In the genomic region with DNA sequence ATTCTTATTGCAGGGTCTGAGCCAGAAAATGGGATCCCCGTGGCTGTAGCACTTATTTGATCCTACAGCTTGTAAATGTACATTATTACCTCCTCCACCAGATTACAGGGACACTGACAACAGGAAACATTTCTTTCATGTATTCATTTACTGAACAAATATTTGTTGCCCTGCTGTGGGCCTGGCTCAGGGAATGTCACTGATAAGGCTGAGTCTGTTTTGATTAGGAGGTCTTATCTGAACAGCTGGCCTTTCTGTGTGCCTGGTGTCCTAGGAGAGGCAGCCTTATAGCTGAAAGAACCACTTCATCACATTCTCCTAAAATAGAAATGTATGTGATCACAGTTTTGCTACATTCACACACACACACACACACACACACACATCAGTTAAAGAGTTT, we compare ENCODE assay signal across 1 cellular context.
A peak's percentile ranks its signal among the peaks of the same experiment; 100 is the strongest.
TF ChIP-seq lines count a peak whose summit lies in the region.

No MANE protein-coding gene starts in this region.

TF ChIP-seq in HepG2, 621 proteins besides CTCF, POLR2A, EP300 and RAD21 (continued from another document and continues in another):
- no peak for TF ChIP-seq SUZ12 (IDR thresholded peaks at IDR 0.05; ENCODE audit: low read depth, low read length)
- TF ChIP-seq, protein P1, sequence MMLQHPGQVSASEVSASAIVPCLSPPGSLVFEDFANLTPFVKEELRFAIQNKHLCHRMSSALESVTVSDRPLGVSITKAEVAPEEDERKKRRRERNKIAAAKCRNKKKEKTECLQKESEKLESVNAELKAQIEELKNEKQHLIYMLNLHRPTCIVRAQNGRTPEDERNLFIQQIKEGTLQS (CRISPR knock-in tag; IDR thresholded peaks at IDR 0.05) = no peak
- TF ChIP-seq ZFY (CRISPR knock-in tag; IDR thresholded peaks at IDR 0.05) = no peak
- peak; percentile 5; the same call in 1 of the 2 replicates for TF ChIP-seq TBX3 (IDR thresholded peaks at IDR 0.05; ENCODE audit: borderline replicate concordance)
- no peak for TF ChIP-seq ARHGAP35 (CRISPR knock-in tag; IDR thresholded peaks at IDR 0.05; ENCODE audit: borderline replicate concordance)
- TF ChIP-seq, protein P2, sequence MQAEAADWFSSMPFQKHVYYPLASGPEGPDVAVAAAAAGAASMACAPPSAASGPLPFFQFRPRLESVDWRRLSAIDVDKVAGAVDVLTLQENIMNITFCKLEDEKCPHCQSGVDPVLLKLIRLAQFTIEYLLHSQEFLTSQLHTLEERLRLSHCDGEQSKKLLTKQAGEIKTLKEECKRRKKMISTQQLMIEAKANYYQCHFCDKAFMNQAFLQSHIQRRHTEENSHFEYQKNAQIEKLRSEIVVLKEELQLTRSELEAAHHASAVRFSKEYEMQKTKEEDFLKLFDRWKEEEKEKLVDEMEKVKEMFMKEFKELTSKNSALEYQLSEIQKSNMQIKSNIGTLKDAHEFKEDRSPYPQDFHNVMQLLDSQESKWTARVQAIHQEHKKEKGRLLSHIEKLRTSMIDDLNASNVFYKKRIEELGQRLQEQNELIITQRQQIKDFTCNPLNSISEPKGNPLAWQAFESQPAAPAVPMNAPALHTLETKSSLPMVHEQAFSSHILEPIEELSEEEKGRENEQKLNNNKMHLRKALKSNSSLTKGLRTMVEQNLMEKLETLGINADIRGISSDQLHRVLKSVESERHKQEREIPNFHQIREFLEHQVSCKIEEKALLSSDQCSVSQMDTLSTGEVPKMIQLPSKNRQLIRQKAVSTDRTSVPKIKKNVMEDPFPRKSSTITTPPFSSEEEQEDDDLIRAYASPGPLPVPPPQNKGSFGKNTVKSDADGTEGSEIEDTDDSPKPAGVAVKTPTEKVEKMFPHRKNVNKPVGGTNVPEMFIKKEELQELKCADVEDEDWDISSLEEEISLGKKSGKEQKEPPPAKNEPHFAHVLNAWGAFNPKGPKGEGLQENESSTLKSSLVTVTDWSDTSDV (CRISPR knock-in tag; IDR thresholded peaks at IDR 0.05) = no peak
- no peak for TF ChIP-seq MEIS2 (CRISPR knock-in tag; IDR thresholded peaks at IDR 0.05)
- TF ChIP-seq PTBP1 (IDR thresholded peaks at IDR 0.05; ENCODE audit: low read depth, low read length, poor library complexity, severe bottlenecking) = no peak
- peak; percentile 80; the same call in 1 of the 2 replicates for TF ChIP-seq FOXJ3 (CRISPR knock-in tag; IDR thresholded peaks at IDR 0.05; ENCODE audit: borderline replicate concordance)
- TF ChIP-seq, protein P3, sequence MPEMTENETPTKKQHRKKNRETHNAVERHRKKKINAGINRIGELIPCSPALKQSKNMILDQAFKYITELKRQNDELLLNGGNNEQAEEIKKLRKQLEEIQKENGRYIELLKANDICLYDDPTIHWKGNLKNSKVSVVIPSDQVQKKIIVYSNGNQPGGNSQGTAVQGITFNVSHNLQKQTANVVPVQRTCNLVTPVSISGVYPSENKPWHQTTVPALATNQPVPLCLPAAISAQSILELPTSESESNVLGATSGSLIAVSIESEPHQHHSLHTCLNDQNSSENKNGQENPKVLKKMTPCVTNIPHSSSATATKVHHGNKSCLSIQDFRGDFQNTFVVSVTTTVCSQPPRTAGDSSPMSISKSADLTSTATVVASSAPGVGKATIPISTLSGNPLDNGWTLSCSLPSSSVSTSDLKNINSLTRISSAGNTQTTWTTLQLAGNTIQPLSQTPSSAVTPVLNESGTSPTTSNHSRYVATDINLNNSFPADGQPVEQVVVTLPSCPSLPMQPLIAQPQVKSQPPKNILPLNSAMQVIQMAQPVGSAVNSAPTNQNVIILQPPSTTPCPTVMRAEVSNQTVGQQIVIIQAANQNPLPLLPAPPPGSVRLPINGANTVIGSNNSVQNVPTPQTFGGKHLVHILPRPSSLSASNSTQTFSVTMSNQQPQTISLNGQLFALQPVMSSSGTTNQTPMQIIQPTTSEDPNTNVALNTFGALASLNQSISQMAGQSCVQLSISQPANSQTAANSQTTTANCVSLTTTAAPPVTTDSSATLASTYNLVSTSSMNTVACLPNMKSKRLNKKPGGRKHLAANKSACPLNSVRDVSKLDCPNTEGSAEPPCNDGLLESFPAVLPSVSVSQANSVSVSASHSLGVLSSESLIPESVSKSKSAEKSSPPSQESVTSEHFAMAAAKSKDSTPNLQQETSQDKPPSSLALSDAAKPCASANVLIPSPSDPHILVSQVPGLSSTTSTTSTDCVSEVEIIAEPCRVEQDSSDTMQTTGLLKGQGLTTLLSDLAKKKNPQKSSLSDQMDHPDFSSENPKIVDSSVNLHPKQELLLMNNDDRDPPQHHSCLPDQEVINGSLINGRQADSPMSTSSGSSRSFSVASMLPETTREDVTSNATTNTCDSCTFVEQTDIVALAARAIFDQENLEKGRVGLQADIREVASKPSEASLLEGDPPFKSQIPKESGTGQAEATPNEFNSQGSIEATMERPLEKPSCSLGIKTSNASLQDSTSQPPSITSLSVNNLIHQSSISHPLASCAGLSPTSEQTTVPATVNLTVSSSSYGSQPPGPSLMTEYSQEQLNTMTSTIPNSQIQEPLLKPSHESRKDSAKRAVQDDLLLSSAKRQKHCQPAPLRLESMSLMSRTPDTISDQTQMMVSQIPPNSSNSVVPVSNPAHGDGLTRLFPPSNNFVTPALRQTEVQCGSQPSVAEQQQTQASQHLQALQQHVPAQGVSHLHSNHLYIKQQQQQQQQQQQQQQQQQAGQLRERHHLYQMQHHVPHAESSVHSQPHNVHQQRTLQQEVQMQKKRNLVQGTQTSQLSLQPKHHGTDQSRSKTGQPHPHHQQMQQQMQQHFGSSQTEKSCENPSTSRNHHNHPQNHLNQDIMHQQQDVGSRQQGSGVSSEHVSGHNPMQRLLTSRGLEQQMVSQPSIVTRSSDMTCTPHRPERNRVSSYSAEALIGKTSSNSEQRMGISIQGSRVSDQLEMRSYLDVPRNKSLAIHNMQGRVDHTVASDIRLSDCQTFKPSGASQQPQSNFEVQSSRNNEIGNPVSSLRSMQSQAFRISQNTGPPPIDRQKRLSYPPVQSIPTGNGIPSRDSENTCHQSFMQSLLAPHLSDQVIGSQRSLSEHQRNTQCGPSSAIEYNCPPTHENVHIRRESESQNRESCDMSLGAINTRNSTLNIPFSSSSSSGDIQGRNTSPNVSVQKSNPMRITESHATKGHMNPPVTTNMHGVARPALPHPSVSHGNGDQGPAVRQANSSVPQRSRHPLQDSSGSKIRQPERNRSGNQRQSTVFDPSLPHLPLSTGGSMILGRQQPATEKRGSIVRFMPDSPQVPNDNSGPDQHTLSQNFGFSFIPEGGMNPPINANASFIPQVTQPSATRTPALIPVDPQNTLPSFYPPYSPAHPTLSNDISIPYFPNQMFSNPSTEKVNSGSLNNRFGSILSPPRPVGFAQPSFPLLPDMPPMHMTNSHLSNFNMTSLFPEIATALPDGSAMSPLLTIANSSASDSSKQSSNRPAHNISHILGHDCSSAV (CRISPR knock-in tag; IDR thresholded peaks at IDR 0.05; ENCODE audit: borderline replicate concordance) = no peak
- TF ChIP-seq, protein P4, sequence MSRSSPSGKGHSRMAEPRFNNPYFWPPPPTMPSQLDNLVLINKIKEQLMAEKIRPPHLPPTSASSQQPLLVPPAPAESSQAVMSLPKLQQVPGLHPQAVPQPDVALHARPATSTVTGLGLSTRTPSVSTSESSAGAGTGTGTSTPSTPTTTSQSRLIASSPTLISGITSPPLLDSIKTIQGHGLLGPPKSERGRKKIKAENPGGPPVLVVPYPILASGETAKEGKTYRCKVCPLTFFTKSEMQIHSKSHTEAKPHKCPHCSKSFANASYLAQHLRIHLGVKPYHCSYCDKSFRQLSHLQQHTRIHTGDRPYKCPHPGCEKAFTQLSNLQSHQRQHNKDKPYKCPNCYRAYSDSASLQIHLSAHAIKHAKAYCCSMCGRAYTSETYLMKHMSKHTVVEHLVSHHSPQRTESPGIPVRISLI (CRISPR knock-in tag; IDR thresholded peaks at IDR 0.05; ENCODE audit: borderline replicate concordance) = peak; percentile 38; the same call in 1 of the 2 replicates
- no peak for TF ChIP-seq ZSCAN25 (CRISPR knock-in tag; IDR thresholded peaks at IDR 0.05)
- no peak for TF ChIP-seq FIP1L1 (IDR thresholded peaks at IDR 0.05; ENCODE audit: borderline replicate concordance, insufficient read depth, low read depth, low read length)
- TF ChIP-seq ZNF792 (CRISPR knock-in tag; IDR thresholded peaks at IDR 0.05) = no peak
- TF ChIP-seq, protein P5, sequence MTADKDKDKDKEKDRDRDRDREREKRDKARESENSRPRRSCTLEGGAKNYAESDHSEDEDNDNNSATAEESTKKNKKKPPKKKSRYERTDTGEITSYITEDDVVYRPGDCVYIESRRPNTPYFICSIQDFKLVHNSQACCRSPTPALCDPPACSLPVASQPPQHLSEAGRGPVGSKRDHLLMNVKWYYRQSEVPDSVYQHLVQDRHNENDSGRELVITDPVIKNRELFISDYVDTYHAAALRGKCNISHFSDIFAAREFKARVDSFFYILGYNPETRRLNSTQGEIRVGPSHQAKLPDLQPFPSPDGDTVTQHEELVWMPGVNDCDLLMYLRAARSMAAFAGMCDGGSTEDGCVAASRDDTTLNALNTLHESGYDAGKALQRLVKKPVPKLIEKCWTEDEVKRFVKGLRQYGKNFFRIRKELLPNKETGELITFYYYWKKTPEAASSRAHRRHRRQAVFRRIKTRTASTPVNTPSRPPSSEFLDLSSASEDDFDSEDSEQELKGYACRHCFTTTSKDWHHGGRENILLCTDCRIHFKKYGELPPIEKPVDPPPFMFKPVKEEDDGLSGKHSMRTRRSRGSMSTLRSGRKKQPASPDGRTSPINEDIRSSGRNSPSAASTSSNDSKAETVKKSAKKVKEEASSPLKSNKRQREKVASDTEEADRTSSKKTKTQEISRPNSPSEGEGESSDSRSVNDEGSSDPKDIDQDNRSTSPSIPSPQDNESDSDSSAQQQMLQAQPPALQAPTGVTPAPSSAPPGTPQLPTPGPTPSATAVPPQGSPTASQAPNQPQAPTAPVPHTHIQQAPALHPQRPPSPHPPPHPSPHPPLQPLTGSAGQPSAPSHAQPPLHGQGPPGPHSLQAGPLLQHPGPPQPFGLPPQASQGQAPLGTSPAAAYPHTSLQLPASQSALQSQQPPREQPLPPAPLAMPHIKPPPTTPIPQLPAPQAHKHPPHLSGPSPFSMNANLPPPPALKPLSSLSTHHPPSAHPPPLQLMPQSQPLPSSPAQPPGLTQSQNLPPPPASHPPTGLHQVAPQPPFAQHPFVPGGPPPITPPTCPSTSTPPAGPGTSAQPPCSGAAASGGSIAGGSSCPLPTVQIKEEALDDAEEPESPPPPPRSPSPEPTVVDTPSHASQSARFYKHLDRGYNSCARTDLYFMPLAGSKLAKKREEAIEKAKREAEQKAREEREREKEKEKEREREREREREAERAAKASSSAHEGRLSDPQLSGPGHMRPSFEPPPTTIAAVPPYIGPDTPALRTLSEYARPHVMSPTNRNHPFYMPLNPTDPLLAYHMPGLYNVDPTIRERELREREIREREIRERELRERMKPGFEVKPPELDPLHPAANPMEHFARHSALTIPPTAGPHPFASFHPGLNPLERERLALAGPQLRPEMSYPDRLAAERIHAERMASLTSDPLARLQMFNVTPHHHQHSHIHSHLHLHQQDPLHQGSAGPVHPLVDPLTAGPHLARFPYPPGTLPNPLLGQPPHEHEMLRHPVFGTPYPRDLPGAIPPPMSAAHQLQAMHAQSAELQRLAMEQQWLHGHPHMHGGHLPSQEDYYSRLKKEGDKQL (CRISPR knock-in tag; IDR thresholded peaks at IDR 0.05; ENCODE audit: low read depth) = peak; percentile 79; the same call in 1 of the 2 replicates
- TF ChIP-seq ZSCAN12 (CRISPR knock-in tag; IDR thresholded peaks at IDR 0.05) = no peak
- no peak for TF ChIP-seq ZNF317 (CRISPR knock-in tag; IDR thresholded peaks at IDR 0.05)
- TF ChIP-seq KLF6 (CRISPR knock-in tag; IDR thresholded peaks at IDR 0.05) = no peak
- no peak for TF ChIP-seq ZNF326 (CRISPR knock-in tag; IDR thresholded peaks at IDR 0.05; ENCODE audit: borderline replicate concordance)
- no peak for TF ChIP-seq IKZF1 (IDR thresholded peaks at IDR 0.05)
- no peak for TF ChIP-seq CC2D1A (CRISPR knock-in tag; IDR thresholded peaks at IDR 0.05)
- TF ChIP-seq PCBP2 (optimal IDR thresholded peaks at IDR 0.05; ENCODE audit: low read depth, low read length, poor library complexity, severe bottlenecking) = no peak
- no peak for TF ChIP-seq TSC22D2 (CRISPR knock-in tag; IDR thresholded peaks at IDR 0.05; ENCODE audit: borderline replicate concordance)
- no peak for TF ChIP-seq FOXP1 (IDR thresholded peaks at IDR 0.05)
- TF ChIP-seq FOXP1 (CRISPR knock-in tag; IDR thresholded peaks at IDR 0.05) = peak; percentile 91
- TF ChIP-seq ZNF543 (CRISPR knock-in tag; IDR thresholded peaks at IDR 0.05) = 0 out of 2 replicates have a peak, but pooled peaks have one; percentile 32
- no peak for TF ChIP-seq ZNF180 (CRISPR knock-in tag; IDR thresholded peaks at IDR 0.05; ENCODE audit: borderline replicate concordance, low read depth)
- no peak for TF ChIP-seq NFE2L2 (IDR thresholded peaks at IDR 0.05; ENCODE audit: low read length)
- TF ChIP-seq SIN3A (IDR thresholded peaks at IDR 0.05; ENCODE audit: borderline replicate concordance, low read depth, low read length) = no peak
- TF ChIP-seq GTF2F1 (IDR thresholded peaks at IDR 0.05; ENCODE audit: low read length) = no peak
- TF ChIP-seq SYNCRIP (IDR thresholded peaks at IDR 0.05; ENCODE audit: insufficient read depth, low read depth, low read length) = no peak
- no peak for TF ChIP-seq MAFF (IDR thresholded peaks at IDR 0.05; ENCODE audit: low read depth, low read length)
- TF ChIP-seq RFX1 (IDR thresholded peaks at IDR 0.05) = no peak
- no peak for TF ChIP-seq MBNL3 (CRISPR knock-in tag; conservative IDR thresholded peaks at IDR 0.05)
- TF ChIP-seq, protein P6, sequence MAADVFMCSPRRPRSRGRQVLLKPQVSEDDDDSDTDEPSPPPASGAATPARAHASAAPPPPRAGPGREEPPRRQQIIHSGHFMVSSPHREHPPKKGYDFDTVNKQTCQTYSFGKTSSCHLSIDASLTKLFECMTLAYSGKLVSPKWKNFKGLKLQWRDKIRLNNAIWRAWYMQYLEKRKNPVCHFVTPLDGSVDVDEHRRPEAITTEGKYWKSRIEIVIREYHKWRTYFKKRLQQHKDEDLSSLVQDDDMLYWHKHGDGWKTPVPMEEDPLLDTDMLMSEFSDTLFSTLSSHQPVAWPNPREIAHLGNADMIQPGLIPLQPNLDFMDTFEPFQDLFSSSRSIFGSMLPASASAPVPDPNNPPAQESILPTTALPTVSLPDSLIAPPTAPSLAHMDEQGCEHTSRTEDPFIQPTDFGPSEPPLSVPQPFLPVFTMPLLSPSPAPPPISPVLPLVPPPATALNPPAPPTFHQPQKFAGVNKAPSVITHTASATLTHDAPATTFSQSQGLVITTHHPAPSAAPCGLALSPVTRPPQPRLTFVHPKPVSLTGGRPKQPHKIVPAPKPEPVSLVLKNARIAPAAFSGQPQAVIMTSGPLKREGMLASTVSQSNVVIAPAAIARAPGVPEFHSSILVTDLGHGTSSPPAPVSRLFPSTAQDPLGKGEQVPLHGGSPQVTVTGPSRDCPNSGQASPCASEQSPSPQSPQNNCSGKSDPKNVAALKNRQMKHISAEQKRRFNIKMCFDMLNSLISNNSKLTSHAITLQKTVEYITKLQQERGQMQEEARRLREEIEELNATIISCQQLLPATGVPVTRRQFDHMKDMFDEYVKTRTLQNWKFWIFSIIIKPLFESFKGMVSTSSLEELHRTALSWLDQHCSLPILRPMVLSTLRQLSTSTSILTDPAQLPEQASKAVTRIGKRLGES (CRISPR knock-in tag; IDR thresholded peaks at IDR 0.05; ENCODE audit: borderline replicate concordance) = no peak
- TF ChIP-seq ZNF547 (CRISPR knock-in tag; IDR thresholded peaks at IDR 0.05) = no peak
- TF ChIP-seq PHF21A (CRISPR knock-in tag; IDR thresholded peaks at IDR 0.05) = peak; percentile 52; the same call in 1 of the 2 replicates
- TF ChIP-seq TCF7 (IDR thresholded peaks at IDR 0.05; ENCODE audit: low read depth) = peak; percentile 78
- no peak for TF ChIP-seq KDM1A (CRISPR knock-in tag; IDR thresholded peaks at IDR 0.05)
- no peak; the same call in 1 of the 2 replicates for TF ChIP-seq ESRRA (CRISPR knock-in tag; IDR thresholded peaks at IDR 0.05; ENCODE audit: low read depth)
- no peak for TF ChIP-seq ZNF720 (CRISPR knock-in tag; IDR thresholded peaks at IDR 0.05)
- no peak for TF ChIP-seq ZNF33A (CRISPR knock-in tag; IDR thresholded peaks at IDR 0.05; ENCODE audit: borderline replicate concordance)
- TF ChIP-seq ZSCAN22 (CRISPR knock-in tag; IDR thresholded peaks at IDR 0.05) = peak; percentile 95
- no peak for TF ChIP-seq TAF1 (CRISPR knock-in tag; IDR thresholded peaks at IDR 0.05)
